In genomic region chr11:106840993-106841392, GRCh38 we compare ENCODE assay signal across 32 cellular contexts.
A peak's percentile ranks its signal among the peaks of the same experiment; 100 is the strongest.
DNase-seq lines count a peak whose midpoint lies in the region; ATAC-seq, FAIRE-seq and TF ChIP-seq lines count a peak whose summit lies in the region.
"Had no signal": no experiment of that assay in that cellular context is flagged by ENCODE, and none has a peak within 500 bp of the region (broad histone marks: within the 10 kb centered on the region; RNA-seq: fewer than 3 reads in every experiment).

No MANE protein-coding gene starts in this region.

- H3K56ac ChIP-seq in mesendoderm (ENCODE audit: low read length): no peak overlapping the region

- H3K27ac ChIP-seq in MM.1S (ENCODE audit: low read length): no peak overlapping the region
- H3K27ac ChIP-seq in mesendoderm (ENCODE audit: low read depth, low read length): no peak overlapping the region
- H3K27ac ChIP-seq in pancreas: no peak overlapping the region
- H3K27ac ChIP-seq: GM23248, Peyer's patch, SK-N-MC had no signal

- no peak overlapping the region for H2BK5ac ChIP-seq in mesendoderm (ENCODE audit: low read length)

- H3K4me3 ChIP-seq in MM.1S (ENCODE audit: low read length): no peak overlapping the region
- no peak overlapping the region for H3K4me3 ChIP-seq in mesendoderm (ENCODE audit: low read length)
- no peak overlapping the region for H3K4me3 ChIP-seq in pancreas
- H3K4me3 ChIP-seq: GM23248, MG63, Peyer's patch, SK-N-MC had no signal

- H3K9ac ChIP-seq in MM.1S (ENCODE audit: low read length): no peak overlapping the region
- no peak overlapping the region for H3K9ac ChIP-seq in mesendoderm (ENCODE audit: low read length)
- H3K9ac ChIP-seq: GM23248 had no signal

- no peaks in the 10 kb centered on the region for H3K27me3 ChIP-seq in MM.1S (replicated peaks; ENCODE audit: insufficient read depth, low read length)
- H3K27me3 ChIP-seq in mesendoderm (ENCODE audit: insufficient read depth, low read length, poor library complexity): no peaks in the 10 kb centered on the region
- H3K27me3 ChIP-seq in pancreas: no peaks in the 10 kb centered on the region
- H3K27me3 ChIP-seq: MG63, Peyer's patch had no signal

- H3K18ac ChIP-seq in mesendoderm (ENCODE audit: low read length): no peak overlapping the region

- H2BK15ac ChIP-seq in mesendoderm (replicated peaks; ENCODE audit: low read depth): no peak overlapping the region

- intact Hi-C loops in pancreas (cut with DNase I): no loop called here

- ATAC-seq in SK-N-SH treated with all-trans-retinoic acid at 6 μM for 48 hours (peak; percentile 73), pancreas (no peak), HG02852 (IDR thresholded peaks at IDR 0.05; ENCODE audit: unreplicated experiment) (no peak)
- ATAC-seq: HepG2 had no signal

- H2AK5ac ChIP-seq in mesendoderm (ENCODE audit: low read length): no peak overlapping the region

- H3K4me2 ChIP-seq in MM.1S (ENCODE audit: low read depth, low read length): 0 out of 2 replicates have a peak overlapping the region, but pooled peaks have one; percentile 15
- no peak overlapping the region for H3K4me2 ChIP-seq in mesendoderm (ENCODE audit: low read length)

- peak; percentile 13 for DNase-seq in ELR (ENCODE audit: low read depth)
- DNase-seq in MM.1S: no peak
- DNase-seq in mesendoderm: peak; percentile 19
- no peak for DNase-seq in LoVo (ENCODE audit: low spot score)
- no peak for DNase-seq in pancreas
- DNase-seq: C1 segment of cervical spinal cord; CD4-positive, alpha-beta memory T cell; COR-L47; DMS53; GF-D8; GM23248; HCEC 1CT; Karpas-422; MG63; NCI-H1048; NCI-H1417; NCI-H1694 treated with DMSO at 0.1 percent for 48 hours; NCI-H2081; NCI-H2171; NCI-H226; NCI-H510A; NCI-H69; Peyer's patch; SIG-M5; T-helper 2 cell had no signal

- 100% methylated on average over 1 of the region's 3 CpGs for WGBS in mesendoderm (ENCODE audit: extremely low coverage, insufficient coverage, low lambda C conversion rate)
- 65 to 74% methylated on average over 3 of the region's 3 CpGs for WGBS in pancreas, 2 donors

- no peak for FAIRE-seq in pancreas (lab: Jason Lieb, UNC)
- FAIRE-seq: A204.1, GM12892, GM19239, HepG2 had no signal

- H4K5ac ChIP-seq in mesendoderm (ENCODE audit: low read length): no peak overlapping the region

- H2AFZ ChIP-seq in MM.1S (ENCODE audit: low read length): peak overlapping the region; percentile 8; the same call in 1 of the 2 replicates
- H2AFZ ChIP-seq: GM23248 had no signal

- no peak overlapping the region for H4K8ac ChIP-seq in mesendoderm (ENCODE audit: low read depth, low read length)

- no peak overlapping the region for H2BK120ac ChIP-seq in mesendoderm (ENCODE audit: low read depth, low read length)

- no peaks in the 10 kb centered on the region for H3K79me1 ChIP-seq in mesendoderm (ENCODE audit: low read length)

- H3K4me1 ChIP-seq in MM.1S (ENCODE audit: low read length) (no peaks in the 10 kb centered on the region), mesendoderm (ENCODE audit: control insufficient read depth, low read depth, low read length) (no peaks in the 10 kb centered on the region), pancreas (no peaks in the 10 kb centered on the region)
- H3K4me1 ChIP-seq: Peyer's patch had no signal

- H3K9me3 ChIP-seq in MM.1S (replicated peaks; ENCODE audit: insufficient read depth, low read length): no peaks in the 10 kb centered on the region
- no peaks in the 10 kb centered on the region for H3K9me3 ChIP-seq in pancreas
- H3K9me3 ChIP-seq: MG63, Peyer's patch had no signal

- no peaks in the 10 kb centered on the region for H4K20me1 ChIP-seq in MM.1S (ENCODE audit: insufficient read depth, low read length)

- no peak overlapping the region for H3K4ac ChIP-seq in mesendoderm (ENCODE audit: low read depth, low read length)

- H3K36me3 ChIP-seq in MM.1S (replicated peaks; ENCODE audit: insufficient read depth, low read length) (no peaks in the 10 kb centered on the region), mesendoderm (ENCODE audit: control insufficient read depth, insufficient read depth, low read length) (no peaks in the 10 kb centered on the region), pancreas (no peaks in the 10 kb centered on the region)
- H3K36me3 ChIP-seq: MG63, Peyer's patch had no signal

- TF ChIP-seq CTCF in MM.1S (IDR thresholded peaks at IDR 0.05; ENCODE audit: low read length) (no peak), pancreas (IDR thresholded peaks at IDR 0.05) (no peak)

- no peaks in the 10 kb centered on the region for H3K79me2 ChIP-seq in MM.1S (ENCODE audit: low read length)
- H3K79me2 ChIP-seq in mesendoderm (ENCODE audit: control insufficient read depth, insufficient read depth, low read length): no peaks in the 10 kb centered on the region

- no peaks in the 10 kb centered on the region for H3F3A ChIP-seq in MM.1S (ENCODE audit: insufficient read depth, low read length)

- no peaks in the 10 kb centered on the region for H3K9me2 ChIP-seq in MM.1S (replicated peaks; ENCODE audit: insufficient read depth, low read length)

- no peak overlapping the region for H3K23ac ChIP-seq in mesendoderm (ENCODE audit: low read length)

TF ChIP-seq in SK-N-SH treated with all-trans-retinoic acid at 6 μM for 48 hours, 23 proteins besides CTCF, POLR2A, EP300 and RAD21 (continues in another document):
- no peak for TF ChIP-seq TCF4 (CRISPR knock-in tag; IDR thresholded peaks at IDR 0.05; ENCODE audit: borderline replicate concordance)
- TF ChIP-seq ZC3H10 (CRISPR knock-in tag; IDR thresholded peaks at IDR 0.05): no peak
- no peak for TF ChIP-seq SNAI2 (CRISPR knock-in tag; IDR thresholded peaks at IDR 0.05)
- no peak for TF ChIP-seq RARB (CRISPR knock-in tag; IDR thresholded peaks at IDR 0.05)
- no peak for TF ChIP-seq ZNF70 (CRISPR knock-in tag; IDR thresholded peaks at IDR 0.05)
- TF ChIP-seq ZNF565 (CRISPR knock-in tag; conservative IDR thresholded peaks at IDR 0.05; ENCODE audit: low read depth): no peak
- TF ChIP-seq POU6F1 (CRISPR knock-in tag; IDR thresholded peaks at IDR 0.05; ENCODE audit: borderline replicate concordance, low read depth): no peak
- no peak for TF ChIP-seq ARNTL (CRISPR knock-in tag; IDR thresholded peaks at IDR 0.05; ENCODE audit: borderline replicate concordance, low read depth)
- no peak for TF ChIP-seq TSHZ2 (CRISPR knock-in tag; IDR thresholded peaks at IDR 0.05)
- TF ChIP-seq GLIS3 (CRISPR knock-in tag; IDR thresholded peaks at IDR 0.05): no peak
- TF ChIP-seq TOX (CRISPR knock-in tag; IDR thresholded peaks at IDR 0.05; ENCODE audit: borderline replicate concordance): no peak
- TF ChIP-seq ZNF8 (CRISPR knock-in tag; IDR thresholded peaks at IDR 0.05): no peak
- no peak for TF ChIP-seq ZFP30 (CRISPR knock-in tag; IDR thresholded peaks at IDR 0.05)
- no peak for TF ChIP-seq OSR1 (CRISPR knock-in tag; IDR thresholded peaks at IDR 0.05)
- no peak for TF ChIP-seq CSDC2 (CRISPR knock-in tag; IDR thresholded peaks at IDR 0.05)
- no peak for TF ChIP-seq CSRNP3 (CRISPR knock-in tag; IDR thresholded peaks at IDR 0.05)
- TF ChIP-seq ESRRG (CRISPR knock-in tag; IDR thresholded peaks at IDR 0.05): no peak

Comparison
In these comparisons a context has a peak if more than half of its experiments do, and no peak if none do; other contexts are left out.
1. DNase-seq: peak in ELR (single experiment) and mesendoderm (single experiment); none in MM.1S (single experiment), LoVo (single experiment) and pancreas (0 of 6).